In the genomic region with DNA sequence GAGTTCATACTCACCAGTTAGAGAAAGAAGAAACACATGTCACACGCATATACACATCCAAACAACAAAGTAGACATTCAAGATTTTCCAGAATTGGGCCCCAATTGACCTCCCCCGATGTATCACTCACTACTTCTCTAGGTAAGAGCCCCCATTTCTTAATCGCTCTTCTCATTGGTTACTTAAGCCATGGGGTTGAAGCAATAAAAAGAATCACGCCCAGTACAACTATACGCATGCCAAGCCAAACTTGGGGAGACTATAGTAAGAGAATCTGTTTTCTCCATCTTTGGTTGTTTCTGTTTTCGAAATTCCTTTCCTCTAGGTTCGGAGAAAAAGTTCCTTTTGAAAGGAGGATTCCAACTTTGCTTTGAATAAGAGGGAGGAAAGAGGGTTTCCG, we compare ENCODE assay signal across 8 cellular contexts. TPM values are rescaled to one million over a fixed set of nuclear protein-coding genes. Genes with fewer than 3 reads are reported as not detected.
DNase-seq lines count a peak whose midpoint lies in the region; ATAC-seq and TF ChIP-seq lines count a peak whose summit lies in the region.

No MANE protein-coding gene starts in this region.

- H3K23ac ChIP-seq in mesendoderm (ENCODE audit: low read length): peak overlapping the region; percentile 99

- WGBS in mesendoderm (ENCODE audit: extremely low coverage, insufficient coverage, low lambda C conversion rate): no CpG with 5 or more reads among the region's 8 CpGs
- under 1% methylated on average over 8 of the region's 8 CpGs for WGBS in urinary bladder

- no peak overlapping the region for H2AFZ ChIP-seq in OCI-LY1 (ENCODE audit: low read length)

- no peaks in the 10 kb centered on the region for H3K9me3 ChIP-seq in OCI-LY1 (ENCODE audit: low read length)

- H3F3A ChIP-seq in OCI-LY1 (ENCODE audit: insufficient read depth, low read length): no peaks in the 10 kb centered on the region

- H2BK5ac ChIP-seq in mesendoderm (ENCODE audit: low read length): no peak overlapping the region

- peak overlapping the region; percentile 94 for H3K56ac ChIP-seq in mesendoderm (ENCODE audit: low read length)

- ATAC-seq in HG03457 (IDR thresholded peaks at IDR 0.05; ENCODE audit: unreplicated experiment): no peak

- DNase-seq in NCI-H345 treated with DMSO at 0.1 percent for 48 hours (lab: John Stamatoyannopoulos, UW; ENCODE audit: unreplicated experiment) (peak; percentile 12), NCI-H345 (lab: John Stamatoyannopoulos, UW) (no peak), dermis blood vessel endothelial cell (peak; percentile 45), mesendoderm (peak; percentile 9), NK-92 (lab: John Stamatoyannopoulos, UW; ENCODE audit: unreplicated experiment) (no peak)

- H3K9ac ChIP-seq in OCI-LY1 (ENCODE audit: low read length): peak overlapping the region; percentile 77
- peak overlapping the region; percentile 95 for H3K9ac ChIP-seq in mesendoderm (ENCODE audit: low read length)

- no peak overlapping the region for H4K8ac ChIP-seq in mesendoderm (ENCODE audit: low read depth, low read length)

- H3K9me2 ChIP-seq in OCI-LY1 (ENCODE audit: low read depth, low read length): no peaks in the 10 kb centered on the region

- H3K4me3 ChIP-seq in OCI-LY1 (ENCODE audit: low read depth, low read length, poor library complexity, severe bottlenecking) (peak overlapping the region; percentile 73), mesendoderm (ENCODE audit: low read length) (peak overlapping the region; percentile 97), urinary bladder (ENCODE audit: low read depth, low read length) (peak overlapping the region; percentile 78)

- H2AK5ac ChIP-seq in mesendoderm (ENCODE audit: low read length): no peak overlapping the region

- H3K4me2 ChIP-seq in OCI-LY1 (ENCODE audit: low read length) (peak overlapping the region; percentile 85), mesendoderm (ENCODE audit: low read length) (peak overlapping the region; percentile 80)

- H3K79me1 ChIP-seq in mesendoderm (ENCODE audit: low read length): peaks cover 1% of the 10 kb centered on the region

- H3K4me1 ChIP-seq in OCI-LY1 (ENCODE audit: insufficient read depth, low read length, severe bottlenecking): peaks cover 17% of the 10 kb centered on the region
- H3K4me1 ChIP-seq in mesendoderm (ENCODE audit: control insufficient read depth, low read depth, low read length): no peaks in the 10 kb centered on the region
- H3K4me1 ChIP-seq in urinary bladder (ENCODE audit: insufficient read depth): no peaks in the 10 kb centered on the region

- H3K36me3 ChIP-seq in OCI-LY1 (ENCODE audit: insufficient read depth, low read length): peaks cover 34% of the 10 kb centered on the region
- no peaks in the 10 kb centered on the region for H3K36me3 ChIP-seq in mesendoderm (ENCODE audit: control insufficient read depth, insufficient read depth, low read length)
- H3K36me3 ChIP-seq in urinary bladder (ENCODE audit: insufficient read depth): peaks cover 1% of the 10 kb centered on the region

- H3K79me2 ChIP-seq in OCI-LY1 (ENCODE audit: insufficient read depth, low read length): peaks cover 20% of the 10 kb centered on the region
- peaks cover 21% of the 10 kb centered on the region for H3K79me2 ChIP-seq in mesendoderm (ENCODE audit: control insufficient read depth, insufficient read depth, low read length)

- peak overlapping the region; percentile 81 for H3K18ac ChIP-seq in mesendoderm (ENCODE audit: low read length)

- H4K5ac ChIP-seq in mesendoderm (ENCODE audit: low read length): no peak overlapping the region

- H3K4ac ChIP-seq in mesendoderm (ENCODE audit: low read depth, low read length): peak overlapping the region; percentile 58

- H3K27me3 ChIP-seq in OCI-LY1 (ENCODE audit: insufficient read depth, low read length) (no peaks in the 10 kb centered on the region), mesendoderm (ENCODE audit: insufficient read depth, low read length, poor library complexity) (peaks cover 4% of the 10 kb centered on the region)

- TF ChIP-seq CTCF in OCI-LY1 (IDR thresholded peaks at IDR 0.05; ENCODE audit: low read length): no peak

- no peaks in the 10 kb centered on the region for H4K20me1 ChIP-seq in OCI-LY1 (ENCODE audit: insufficient read depth, low read length)

- H3K27ac ChIP-seq in OCI-LY1 (ENCODE audit: low read depth, low read length, poor library complexity, severe bottlenecking) (peak overlapping the region; percentile 4), mesendoderm (ENCODE audit: low read depth, low read length) (no peak overlapping the region), urinary bladder (ENCODE audit: low read depth) (peak overlapping the region; percentile 40)

- no peak overlapping the region for H2BK120ac ChIP-seq in mesendoderm (ENCODE audit: low read depth, low read length)

- no peak overlapping the region for H2BK15ac ChIP-seq in mesendoderm (replicated peaks; ENCODE audit: low read depth)

RNA-seq across cellular contexts. Expression of a gene that starts 0.5 kb away (rescaled TPM):
- total RNA-seq in dermis blood vessel endothelial cell (40.0 and 41.0 TPM in 2 replicates), urinary bladder (38.9 TPM)
- 58.3 TPM for polyA plus RNA-seq in mesendoderm (2013, experiment 1 of 2)
- polyA plus RNA-seq in mesendoderm (2013, experiment 2 of 2): 60.3 TPM
- polyA plus RNA-seq in urinary bladder: 9.6 TPM

RNA-seq across cellular contexts. Expression of a gene that starts 33.5 kb away (rescaled TPM):
- total RNA-seq in dermis blood vessel endothelial cell (16.8 and 23.7 TPM in 2 replicates), urinary bladder (36.6 TPM)
- polyA plus RNA-seq in mesendoderm (2013, experiment 1 of 2): 13.9 TPM
- 13.7 TPM for polyA plus RNA-seq in mesendoderm (2013, experiment 2 of 2)
- 11.5 TPM for polyA plus RNA-seq in urinary bladder

Comparison
In these comparisons a context has a peak if more than half of its experiments do, and no peak if none do; other contexts are left out.
1. DNase-seq: peak in NCI-H345 treated with DMSO at 0.1 percent for 48 hours (single experiment), dermis blood vessel endothelial cell (single experiment) and mesendoderm (single experiment); none in NCI-H345 (single experiment) and NK-92 (single experiment).
2. Peak in every context shown above with its lines, with median percentiles within 50 percentile points of each other: H3K4me3 ChIP-seq.